12 cellular contexts compared by ENCODE assay signal in the genomic region with DNA sequence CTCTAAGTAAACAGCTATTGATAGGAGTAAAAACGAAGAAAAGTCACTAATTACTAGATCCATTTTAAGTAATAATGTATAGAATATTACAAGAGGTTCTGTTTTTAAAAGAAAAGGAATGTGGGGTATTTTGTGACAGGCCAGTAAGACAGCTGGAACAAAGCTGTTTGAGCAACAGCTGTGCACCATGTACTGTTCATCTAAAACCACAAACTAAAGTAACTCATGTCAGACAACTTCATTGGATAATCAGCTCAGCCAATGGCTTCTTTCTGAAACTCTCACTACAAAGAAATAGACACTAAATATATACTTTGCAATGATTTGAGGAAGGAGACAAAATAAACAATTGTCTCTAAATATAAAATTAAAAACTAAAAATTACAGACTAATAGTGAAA. TPM values are rescaled to one million over a fixed set of nuclear protein-coding genes. Genes with fewer than 3 reads are reported as not detected.
DNase-seq lines count a peak whose midpoint lies in the region; ATAC-seq, FAIRE-seq and TF ChIP-seq lines count a peak whose summit lies in the region.
"Had no signal": no experiment of that assay in that cellular context is flagged by ENCODE, and none has a peak within 500 bp of the region (broad histone marks: within the 10 kb centered on the region; RNA-seq: fewer than 3 reads in every experiment).

No MANE protein-coding gene starts in this region.

- H3K36me3 ChIP-seq in sigmoid colon, result no peaks in the 10 kb centered on the region

- TF ChIP-seq CTCF in fibroblast of the aortic adventitia (IDR thresholded peaks at IDR 0.05; ENCODE audit: insufficient read depth, low read length), result no peak
- no peak for TF ChIP-seq CTCF in sigmoid colon (IDR thresholded peaks at IDR 0.05)

- H3K9me3 Mint-ChIP-seq in activated CD4-positive, alpha-beta memory T cell treated with anti-CD3 and anti-CD28 coated beads for 36 hours, result peaks cover 10% of the 10 kb centered on the region

- intact Hi-C loops in activated CD4-positive, alpha-beta memory T cell treated with anti-CD3 and anti-CD28 coated beads for 36 hours (cut with micrococcal nuclease), result loop anchor here (2.0 kb wide), 1 partner anchor 16 kb away; the partner anchor contains the start of gene RRAS2
- intact Hi-C loops in sigmoid colon (cut with DNase I), result no loop called here

- H3K27ac ChIP-seq in sigmoid colon, result no peak overlapping the region
- H3K27ac ChIP-seq: C4-2B, dorsolateral prefrontal cortex had no signal

- H3K4me1 ChIP-seq in sigmoid colon, result peaks cover 0 to 15% (median 2%) of the 10 kb centered on the region in 4 donors

- no peak for TF ChIP-seq EP300 in sigmoid colon (IDR thresholded peaks at IDR 0.05)

- DNase-seq in EH (ENCODE audit: low read depth), result peak; percentile 56
- DNase-seq in fibroblast of the aortic adventitia (ENCODE audit: low read depth), result peak; percentile 50
- no peak for DNase-seq in activated CD4-positive, alpha-beta memory T cell treated with anti-CD3 and anti-CD28 coated beads for 36 hours
- no peak for DNase-seq in H54 (ENCODE audit: insufficient read length, low spot score)
- DNase-seq in sigmoid colon, result no peak
- DNase-seq: dorsolateral prefrontal cortex, kidney, T-helper 2 cell had no signal

- H3K9me3 ChIP-seq in sigmoid colon, result no peaks in the 10 kb centered on the region

- H3K27me3 ChIP-seq in sigmoid colon, result no peaks in the 10 kb centered on the region
- H3K27me3 ChIP-seq: dorsolateral prefrontal cortex had no signal

- no peak overlapping the region for H3K27ac Mint-ChIP-seq in activated CD4-positive, alpha-beta memory T cell treated with anti-CD3 and anti-CD28 coated beads for 36 hours

- CTCF ChIA-PET in activated CD4-positive, alpha-beta memory T cell treated with anti-CD3 and anti-CD28 coated beads for 36 hours (lab: Charles Lee), result interaction anchor here (2.8 kb wide), 1 partner anchor 35 kb away, joined by 9 read pairs; no protein-coding TSS in a partner anchor

- peaks cover 15% of the 10 kb centered on the region for H3K36me3 Mint-ChIP-seq in activated CD4-positive, alpha-beta memory T cell treated with anti-CD3 and anti-CD28 coated beads for 36 hours

- H3K4me3 ChIP-seq in fibroblast of the aortic adventitia (ENCODE audit: low read depth, low read length) (no peak overlapping the region), sigmoid colon (no peak overlapping the region)
- H3K4me3 ChIP-seq: dorsolateral prefrontal cortex had no signal

- 71 to 82% methylated on average over 1 of the region's 1 CpG for WGBS in sigmoid colon, 2 donors

- peaks cover 48% of the 10 kb centered on the region for H3K4me1 Mint-ChIP-seq in activated CD4-positive, alpha-beta memory T cell treated with anti-CD3 and anti-CD28 coated beads for 36 hours (ENCODE audit: low read depth)

- ATAC-seq in GM21619 (IDR thresholded peaks at IDR 0.05; ENCODE audit: unreplicated experiment) (peak; percentile 61), HG03565 (IDR thresholded peaks at IDR 0.05; ENCODE audit: unreplicated experiment) (peak; percentile 70), HG03457 (IDR thresholded peaks at IDR 0.05; ENCODE audit: unreplicated experiment) (no peak)

- POLR2A ChIA-PET in activated CD4-positive, alpha-beta memory T cell treated with anti-CD3 and anti-CD28 coated beads for 36 hours (lab: Charles Lee), result no interaction called here

- H3K27me3 Mint-ChIP-seq in activated CD4-positive, alpha-beta memory T cell treated with anti-CD3 and anti-CD28 coated beads for 36 hours, result no peaks in the 10 kb centered on the region

- FAIRE-seq in H54 (lab: Jason Lieb, UNC), result no peak
- FAIRE-seq: kidney had no signal

- TF ChIP-seq POLR2A in H54 (IDR thresholded peaks at IDR 0.05; ENCODE audit: low read depth, low read length) (no peak), sigmoid colon (IDR thresholded peaks at IDR 0.05) (no peak)

- no peak overlapping the region for H3K4me3 Mint-ChIP-seq in activated CD4-positive, alpha-beta memory T cell treated with anti-CD3 and anti-CD28 coated beads for 36 hours

RNA-seq across cellular contexts. Expression of gene RRAS2, which starts 16.1 kb away (rescaled TPM):
- 83.0 and 95.6 TPM in 2 replicates for total RNA-seq in fibroblast of the aortic adventitia (ENCODE audit: low replicate concordance)
- 10 to 100 TPM; 37.7 to 39.5 TPM for total RNA-seq in activated CD4-positive, alpha-beta memory T cell treated with anti-CD3 and anti-CD28 coated beads for 36 hours
- 10 to 100 TPM; 31.1 to 48.5 (median 40.4) TPM for total RNA-seq in sigmoid colon
- polyA plus RNA-seq in sigmoid colon, result 10 to 100 TPM; 15.5 to 27.3 (median 25.8) TPM

Comparison
In these comparisons a context has a peak if more than half of its experiments do, and no peak if none do; other contexts are left out.
1. DNase-seq: peak in EH (single experiment) and fibroblast of the aortic adventitia (single experiment); none in activated CD4-positive, alpha-beta memory T cell treated with anti-CD3 and anti-CD28 coated beads for 36 hours (single experiment), H54 (single experiment) and sigmoid colon (single experiment).